In genomic region chr5:107340631-107341030, GRCh38 we compare ENCODE assay signal across 21 cellular contexts.
DNase-seq lines count a peak whose midpoint lies in the region; ATAC-seq and TF ChIP-seq lines count a peak whose summit lies in the region.
"Had no signal": no experiment of that assay in that cellular context is flagged by ENCODE, and none has a peak within 500 bp of the region (broad histone marks: within the 10 kb centered on the region; RNA-seq: fewer than 3 reads in every experiment).

No MANE protein-coding gene starts in this region.

- H3K4me1 Mint-ChIP-seq in GM23338, result peaks cover 12% of the 10 kb centered on the region; the same call in 2 of the 3 replicates
- peaks cover 51% of the 10 kb centered on the region for H3K4me1 Mint-ChIP-seq in mesothelial cell of epicardium
- H3K4me1 Mint-ChIP-seq: IgD-negative memory B cell had no signal

- TF ChIP-seq CTCF in GM23338 (conservative IDR thresholded peaks at IDR 0.05; ENCODE audit: low read depth in 2 of 2) (no peak), mesothelial cell of epicardium (IDR thresholded peaks at IDR 0.05; ENCODE audit: unreplicated experiment) (no peak)

- H3K4me3 ChIP-seq in GM23338, result no peak overlapping the region
- H3K4me3 ChIP-seq: BLaER1, MG63 had no signal

- no peaks in the 10 kb centered on the region for H4K20me1 ChIP-seq in GM23338 (replicated peaks; ENCODE audit: insufficient read depth)
- H4K20me1 ChIP-seq: BLaER1 had no signal

- H3K79me2 ChIP-seq in GM23338 (replicated peaks; ENCODE audit: insufficient read depth), result no peaks in the 10 kb centered on the region

- H3K27me3 Mint-ChIP-seq in GM23338 (ENCODE audit: insufficient read depth, low read depth, poor library complexity) (peaks cover 6% of the 10 kb centered on the region), mesothelial cell of epicardium (ENCODE audit: low read depth) (no peaks in the 10 kb centered on the region)
- H3K27me3 Mint-ChIP-seq: CD4-positive, alpha-beta T cell; IgD-negative memory B cell had no signal

- in situ Hi-C loops in KBM-7 (cut with MboI; ENCODE audit: low pct_unique_long_range_greater_than_20kb, low sequenced_read_pairs), result no loop called here

- H3K36me3 ChIP-seq in GM23338 (ENCODE audit: insufficient read depth), result 0 out of 2 replicates have a peak, but pooled peaks cover under 1% of the 10 kb centered on the region
- H3K36me3 ChIP-seq: BLaER1, MG63 had no signal

- no peaks in the 10 kb centered on the region; the same call in 1 of the 2 replicates for H3K9me2 ChIP-seq in GM23338 (ENCODE audit: insufficient read depth)

- peak overlapping the region; percentile 33 for H2AFZ ChIP-seq in GM23338

- H3K9me3 Mint-ChIP-seq in GM23338, result peaks cover 13% of the 10 kb centered on the region
- H3K9me3 Mint-ChIP-seq in mesothelial cell of epicardium, result peaks cover 17% of the 10 kb centered on the region

- no peak for ATAC-seq in GM23338

- H3K4me3 Mint-ChIP-seq in GM23338 (no peak overlapping the region), mesothelial cell of epicardium (no peak overlapping the region)
- H3K4me3 Mint-ChIP-seq: CD4-positive, alpha-beta T cell; IgD-negative memory B cell had no signal

- H3K36me3 Mint-ChIP-seq in GM23338 (ENCODE audit: low read depth), result peaks cover 7% of the 10 kb centered on the region; the same call in 2 of the 3 replicates
- H3K36me3 Mint-ChIP-seq in mesothelial cell of epicardium, result peaks cover 15% of the 10 kb centered on the region
- H3K36me3 Mint-ChIP-seq: IgD-negative memory B cell had no signal

- H3F3A ChIP-seq in GM23338 (replicated peaks; ENCODE audit: low read depth), result no peaks in the 10 kb centered on the region

- H3K27ac Mint-ChIP-seq in GM23338 (no peak overlapping the region), mesothelial cell of epicardium (peak overlapping the region; percentile 89)
- H3K27ac Mint-ChIP-seq: CD4-positive, alpha-beta T cell; IgD-negative memory B cell had no signal

- no peak overlapping the region for H3K4me2 ChIP-seq in GM23338
- H3K4me2 ChIP-seq: BLaER1 had no signal

- peaks cover 10% of the 10 kb centered on the region for H3K4me1 ChIP-seq in GM23338 (ENCODE audit: insufficient read depth)
- H3K4me1 ChIP-seq: BLaER1 had no signal

- H3K27ac ChIP-seq in GM23338 (ENCODE audit: low read depth) (no peak overlapping the region), epithelial cell of prostate (peak overlapping the region; percentile 13)
- H3K27ac ChIP-seq: 22Rv1, BLaER1 had no signal

- no peaks in the 10 kb centered on the region for H3K27me3 ChIP-seq in GM23338 (ENCODE audit: insufficient read depth)
- H3K27me3 ChIP-seq: BLaER1, MG63 had no signal

- DNase-seq in GM23338 (ENCODE audit: low spot score) (no peak), amniotic epithelial cell (ENCODE audit: low read depth) (peak; percentile 65), epithelial cell of prostate (ENCODE audit: low read depth, low spot score) (peak; percentile 57), mesothelial cell of epicardium (ENCODE audit: low spot score in 2 of 2, unreplicated experiment in 2 of 2) (no peak), DMS153 treated with DMSO at 0.1 percent for 48 hours (lab: John Stamatoyannopoulos, UW; ENCODE audit: unreplicated experiment) (no peak), KBM-7 (no peak), COR-L47 (lab: John Stamatoyannopoulos, UW) (no peak), NCI-H1105 (lab: John Stamatoyannopoulos, UW) (no peak)
- DNase-seq: ACHN; CD4-positive, alpha-beta T cell; Karpas-422; MG63; NCI-H1436; NCI-H1930; NCI-H2227 treated with DMSO at 0.1 percent for 48 hours; NCI-H510A treated with DMSO at 0.1 percent for 48 hours; NCI-H774; Right ventricle myocardium superior had no signal

TF ChIP-seq in GM23338, 12 proteins besides CTCF, POLR2A, EP300 and RAD21 (continues in another document):
- TF ChIP-seq EZH2phosphoT487 (IDR thresholded peaks at IDR 0.05; ENCODE audit: unreplicated experiment), result no peak
- no peak for TF ChIP-seq EZH2 (IDR thresholded peaks at IDR 0.05; ENCODE audit: low read depth, unreplicated experiment)
- TF ChIP-seq, protein P1, sequence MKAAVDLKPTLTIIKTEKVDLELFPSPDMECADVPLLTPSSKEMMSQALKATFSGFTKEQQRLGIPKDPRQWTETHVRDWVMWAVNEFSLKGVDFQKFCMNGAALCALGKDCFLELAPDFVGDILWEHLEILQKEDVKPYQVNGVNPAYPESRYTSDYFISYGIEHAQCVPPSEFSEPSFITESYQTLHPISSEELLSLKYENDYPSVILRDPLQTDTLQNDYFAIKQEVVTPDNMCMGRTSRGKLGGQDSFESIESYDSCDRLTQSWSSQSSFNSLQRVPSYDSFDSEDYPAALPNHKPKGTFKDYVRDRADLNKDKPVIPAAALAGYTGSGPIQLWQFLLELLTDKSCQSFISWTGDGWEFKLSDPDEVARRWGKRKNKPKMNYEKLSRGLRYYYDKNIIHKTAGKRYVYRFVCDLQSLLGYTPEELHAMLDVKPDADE (IDR thresholded peaks at IDR 0.05), result no peak
- no peak for TF ChIP-seq ZNF331 (CRISPR knock-in tag; IDR thresholded peaks at IDR 0.05; ENCODE audit: low read depth)
- TF ChIP-seq STAT1 (IDR thresholded peaks at IDR 0.05; ENCODE audit: unreplicated experiment), result no peak
- TF ChIP-seq POLR2AphosphoS5 (IDR thresholded peaks at IDR 0.05; ENCODE audit: low read depth), result no peak
- TF ChIP-seq ZNF114 (CRISPR knock-in tag; IDR thresholded peaks at IDR 0.05), result no peak
- no peak for TF ChIP-seq CREB1 (CRISPR knock-in tag; IDR thresholded peaks at IDR 0.05; ENCODE audit: low read depth)
- no peak for TF ChIP-seq REST (IDR thresholded peaks at IDR 0.05; ENCODE audit: unreplicated experiment)
- TF ChIP-seq JUNB (IDR thresholded peaks at IDR 0.05; ENCODE audit: unreplicated experiment), result no peak
- no peak for TF ChIP-seq NANOG (IDR thresholded peaks at IDR 0.05; ENCODE audit: borderline replicate concordance)

Comparison
In these comparisons a context has a peak if more than half of its experiments do, and no peak if none do; other contexts are left out.
1. DNase-seq: peak in amniotic epithelial cell (single experiment) and epithelial cell of prostate (single experiment); none in GM23338 (single experiment), mesothelial cell of epicardium (0 of 2), DMS153 treated with DMSO at 0.1 percent for 48 hours (single experiment), KBM-7 (single experiment), COR-L47 (single experiment) and NCI-H1105 (single experiment).